21 cellular contexts compared by ENCODE assay signal in the genomic region with DNA sequence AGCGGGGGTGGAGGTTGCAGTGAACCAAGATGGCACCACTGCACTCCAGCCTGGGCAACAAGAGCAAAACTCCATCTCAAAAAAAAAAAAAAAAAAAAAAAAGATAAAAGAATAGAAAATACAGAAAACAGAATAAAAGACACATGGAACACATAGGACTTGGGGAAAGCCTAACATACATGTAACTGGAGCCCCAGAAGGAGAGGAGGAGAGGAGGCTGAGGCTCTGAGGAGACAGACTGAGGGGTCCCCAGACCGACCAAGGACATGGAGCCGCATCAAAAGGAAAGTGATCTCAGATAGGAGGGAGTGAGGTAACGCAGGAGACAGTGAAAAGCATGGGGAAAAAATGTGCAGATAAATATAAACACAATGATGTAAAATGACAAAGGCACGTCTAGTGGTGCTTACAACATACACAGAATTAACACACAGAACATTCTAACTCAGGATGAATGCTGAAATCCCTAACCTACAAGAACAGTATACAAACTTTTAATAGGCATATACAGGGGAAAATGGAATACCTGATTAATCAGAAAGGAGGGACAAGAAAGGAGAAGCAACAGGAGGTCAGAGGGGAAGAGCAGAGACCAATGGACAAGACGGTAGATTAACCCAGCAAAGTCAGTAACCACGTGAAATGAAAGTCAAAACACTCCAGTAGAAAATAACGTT.
A peak's percentile ranks its signal among the peaks of the same experiment; 100 is the strongest.
DNase-seq lines count a peak whose midpoint lies in the region; ATAC-seq and TF ChIP-seq lines count a peak whose summit lies in the region.
"Had no signal": no experiment of that assay in that cellular context is flagged by ENCODE, and none has a peak within 500 bp of the region (broad histone marks: within the 10 kb centered on the region; RNA-seq: fewer than 3 reads in every experiment).

No MANE protein-coding gene starts in this region.

- no peak overlapping the region for H3K4me2 ChIP-seq in mammary epithelial cell (ENCODE audit: insufficient read depth, low read depth, low read length)
- no peak overlapping the region for H3K4me2 ChIP-seq in osteoblast (ENCODE audit: insufficient read depth, low read length)

- H3K36me3 Mint-ChIP-seq in MCF 10A (ENCODE audit: insufficient read depth, unreplicated experiment), result peaks cover 30% of the 10 kb centered on the region
- peaks cover 8% of the 10 kb centered on the region for H3K36me3 Mint-ChIP-seq in chondrocyte (ENCODE audit: low read depth)

- TF ChIP-seq CTCF in MCF 10A (IDR thresholded peaks at IDR 0.05; ENCODE audit: unreplicated experiment), result no peak
- no peak for TF ChIP-seq CTCF in mammary epithelial cell (conservative IDR thresholded peaks at IDR 0.05 in 1 of 2, IDR thresholded peaks at IDR 0.05 in 1 of 2; ENCODE audit: extremely low read depth in 1 of 2, insufficient read depth in 1 of 2, low read depth in 1 of 2, low read length in 2 of 2)
- TF ChIP-seq CTCF in chondrocyte (IDR thresholded peaks at IDR 0.05), result no peak
- no peak for TF ChIP-seq CTCF in osteoblast (IDR thresholded peaks at IDR 0.05; ENCODE audit: extremely low read depth, low read depth, low read length)

- H3K9me3 ChIP-seq in mammary epithelial cell (replicated peaks; ENCODE audit: insufficient read depth, low read length) (no peaks in the 10 kb centered on the region), SK-N-MC (ENCODE audit: low read depth, low read length) (no peaks in the 10 kb centered on the region), osteoblast (ENCODE audit: low read depth, low read length) (no peaks in the 10 kb centered on the region)
- H3K9me3 ChIP-seq: BE2C had no signal

- H3K79me2 ChIP-seq in mammary epithelial cell (ENCODE audit: insufficient read depth, low read length), result peaks cover 77% of the 10 kb centered on the region
- H3K79me2 ChIP-seq in osteoblast (ENCODE audit: insufficient read depth, low read length), result peaks cover 71% of the 10 kb centered on the region

- no peak for ATAC-seq in HG03520 (IDR thresholded peaks at IDR 0.05; ENCODE audit: unreplicated experiment)
- ATAC-seq: GM12878, HCT116 had no signal

- H2AFZ ChIP-seq in mammary epithelial cell (ENCODE audit: low read depth, low read length) (no peak overlapping the region), osteoblast (ENCODE audit: low read length) (no peak overlapping the region)

- H3K9me3 Mint-ChIP-seq in MCF 10A (ENCODE audit: unreplicated experiment) (no peaks in the 10 kb centered on the region), chondrocyte (ENCODE audit: low read depth) (no peaks in the 10 kb centered on the region)

- H3K4me3 Mint-ChIP-seq in MCF 10A (ENCODE audit: unreplicated experiment), result no peak overlapping the region
- no peak overlapping the region for H3K4me3 Mint-ChIP-seq in chondrocyte (ENCODE audit: unreplicated experiment)
- H3K4me3 Mint-ChIP-seq: CD4-positive, CD25-positive, alpha-beta regulatory T cell; CD8-positive, alpha-beta memory T cell had no signal

- H3K27me3 Mint-ChIP-seq in MCF 10A (ENCODE audit: insufficient read depth, unreplicated experiment) (no peaks in the 10 kb centered on the region), chondrocyte (ENCODE audit: low read depth) (no peaks in the 10 kb centered on the region)
- H3K27me3 Mint-ChIP-seq: CD4-positive, CD25-positive, alpha-beta regulatory T cell had no signal

- H3K4me1 ChIP-seq in mammary epithelial cell (ENCODE audit: insufficient read depth, low read length) (no peaks in the 10 kb centered on the region), osteoblast (ENCODE audit: insufficient read depth, low read length) (peaks cover 16% of the 10 kb centered on the region)
- H3K4me1 ChIP-seq: BE2C had no signal

- peak overlapping the region; percentile 46 for H3K27ac Mint-ChIP-seq in MCF 10A (ENCODE audit: low read depth, unreplicated experiment)
- H3K27ac Mint-ChIP-seq in chondrocyte (ENCODE audit: unreplicated experiment), result peak overlapping the region; percentile 46

- WGBS in mammary epithelial cell (ENCODE audit: low coverage, missing lambda C conversion rate), result 96% methylated on average over 8 of the region's 8 CpGs

- DNase-seq in MCF 10A (ENCODE audit: unreplicated experiment), result no peak
- no peak for DNase-seq in mammary epithelial cell
- DNase-seq in SK-N-MC (ENCODE audit: low read depth, low spot score), result no peak
- no peak for DNase-seq in chondrocyte (ENCODE audit: low spot score)
- peak; percentile 85 for DNase-seq in osteoblast (ENCODE audit: insufficient read length, low spot score, missing footprints)
- no peak for DNase-seq in HPDE6-E6E7 (ENCODE audit: extremely low spot score)
- DNase-seq in hippocampal formation (lab: John Stamatoyannopoulos, UW), result no peak
- DNase-seq: BE2C; C1 segment of cervical spinal cord; CD4-positive, CD25-positive, alpha-beta regulatory T cell; CD8-positive, alpha-beta memory T cell; COR-L47; DMS 273 treated with DMSO at 0.1 percent for 48 hours; DMS53; DND-41; EL; GOT3; H7 had no signal

- H3K4me3 ChIP-seq in mammary epithelial cell (replicated peaks in 1 of 3; ENCODE audit: insufficient read depth in 1 of 3, low read depth in 2 of 3, low read length in 3 of 3) (no peak overlapping the region), SK-N-MC (no peak overlapping the region), osteoblast (ENCODE audit: insufficient read depth, low read length) (no peak overlapping the region)
- H3K4me3 ChIP-seq: GM12878 had no signal

- H3K27me3 ChIP-seq in mammary epithelial cell (ENCODE audit: insufficient read depth, low read length) (no peaks in the 10 kb centered on the region), osteoblast (ENCODE audit: insufficient read depth, low read length) (no peaks in the 10 kb centered on the region)
- H3K27me3 ChIP-seq: BE2C had no signal

- CTCF ChIA-PET in MCF 10A (lab: Yijun Ruan, JAX), result no interaction called here
- CTCF ChIA-PET in mammary epithelial cell (lab: Charles Lee; ENCODE audit: low non-redundant PET), result no interaction called here

- BruUV-seq in MCF 10A (replicated peaks; lab: Mats Ljungman, UMichigan) (no TSS peak), mammary epithelial cell (replicated peaks; lab: Mats Ljungman, UMichigan) (no TSS peak)

- dilution Hi-C loops in mammary epithelial cell (cut with HindIII; ENCODE audit: low sequenced_read_pairs), result no loop called here

- intact Hi-C loops in MCF 10A (cut with micrococcal nuclease) (no loop called here), mammary epithelial cell (cut with micrococcal nuclease) (no loop called here)

- H3K36me3 ChIP-seq in mammary epithelial cell (ENCODE audit: insufficient read depth, low read length) (no peaks in the 10 kb centered on the region), SK-N-MC (ENCODE audit: insufficient read depth, low read length) (peaks cover 37% of the 10 kb centered on the region), osteoblast (ENCODE audit: insufficient read depth, low read length) (peaks cover 4% of the 10 kb centered on the region)
- H3K36me3 ChIP-seq: BE2C had no signal

- H3K4me1 Mint-ChIP-seq in MCF 10A (ENCODE audit: insufficient read depth, unreplicated experiment) (no peaks in the 10 kb centered on the region), chondrocyte (ENCODE audit: low read depth) (peaks cover 31% of the 10 kb centered on the region)

- POLR2A ChIA-PET in MCF 10A (lab: Yijun Ruan, JAX), result no interaction called here

- H4K20me1 ChIP-seq in mammary epithelial cell (ENCODE audit: insufficient read depth, low read length), result no peaks in the 10 kb centered on the region
- H4K20me1 ChIP-seq in osteoblast (ENCODE audit: insufficient read depth, low read length), result peaks cover 62% of the 10 kb centered on the region

- H3K27ac ChIP-seq in mammary epithelial cell (ENCODE audit: insufficient read depth, low read depth, low read length) (no peak overlapping the region), SK-N-MC (0 out of 2 replicates have a peak overlapping the region, but pooled peaks have one; percentile 40), osteoblast (ENCODE audit: low read depth, low read length) (no peak overlapping the region)

- H3K9ac ChIP-seq in mammary epithelial cell (ENCODE audit: insufficient read depth, low read length), result no peak overlapping the region
- no peak overlapping the region for H3K9ac ChIP-seq in SK-N-MC (ENCODE audit: insufficient read length)

- in situ Hi-C loops in mammary epithelial cell (cut with MboI; ENCODE audit: low sequenced_read_pairs in 2 of 2), result no loop called here
